33 cellular contexts compared by ENCODE assay signal in genomic region chr12:106034316-106034715, GRCh38.
"Had no signal": no experiment of that assay in that cellular context is flagged by ENCODE, and none has a peak within 500 bp of the region (broad histone marks: within the 10 kb centered on the region; RNA-seq: fewer than 3 reads in every experiment).

No MANE protein-coding gene starts in this region.

- H3K9me3 ChIP-seq: adrenal gland had no signal

- H3K36me3 ChIP-seq: adrenal gland, cardiac muscle cell had no signal

- DNase-seq: activated B cell treated with CpG ODN at 0.5 μM for 24 hours; activated CD4-positive, alpha-beta memory T cell treated with anti-CD3 and anti-CD28 coated beads for 36 hours; activated CD4-positive, alpha-beta T cell treated with anti-CD3 and anti-CD28 coated beads for 4 hours; activated CD4-positive, alpha-beta T cell treated with anti-CD3 and anti-CD28 coated beads, Interleukin-2, amount 10 ng/mL, durations not matched to agents 24 days and 14 days; activated CD4-positive, alpha-beta T cell treated with anti-CD3 and anti-CD28 coated beads, Interleukin-2, amount 50 U/mL, for 1 hour; activated CD4-positive, alpha-beta T cell treated with anti-CD3 and anti-CD28 coated beads, Interleukin-2, amount 50 U/mL, for 4 hours; activated CD4-positive, CD25-positive, alpha-beta regulatory T cell treated with anti-CD3 and anti-CD28 coated beads, Interleukin-2, amount 50 U/mL, for 72 hours; activated CD8-positive, alpha-beta memory T cell treated with anti-CD3 and anti-CD28 coated beads, Interleukin-2, amount 50 U/mL, for 4 hours; activated CD8-positive, alpha-beta T cell treated with anti-CD3 and anti-CD28 coated beads for 36 hours; activated effector memory CD4-positive, alpha-beta T cell treated with anti-CD3 and anti-CD28 coated beads, Interleukin-2, amount 50 U/mL, for 16 hours; activated gamma-delta T cell treated with Interleukin-2 at 50 U/mL for 16 hours; activated naive CD4-positive, alpha-beta T cell; activated naive CD4-positive, alpha-beta T cell treated with anti-CD3 and anti-CD28 coated beads for 36 hours; activated naive CD4-positive, alpha-beta T cell treated with anti-CD3 and anti-CD28 coated beads, Interleukin-2, amount 50 U/mL, for 16 hours; activated naive CD8-positive, alpha-beta T cell treated with anti-CD3 and anti-CD28 coated beads for 36 hours; activated T-cell treated with anti-CD3 and anti-CD28 coated beads for 4 hours; activated T-cell treated with anti-CD3 and anti-CD28 coated beads, Interleukin-2, amount 50 U/mL, for 1 hour; activated T-cell treated with anti-CD3 and anti-CD28 coated beads, Interleukin-2, amount 50 U/mL, for 4 hours; activated T-cell treated with anti-CD3 and anti-CD28 coated beads, Interleukin-2, amount 50 U/mL, for 72 hours; adrenal gland; amniotic stem cell; aorta; caudate nucleus; T-helper 1 cell; T-helper 2 cell; T-helper 9 cell had no signal

- H3K27ac ChIP-seq: adrenal gland, cardiac muscle cell, VCaP had no signal

- ATAC-seq: activated CD8-positive, alpha-beta T cell treated with anti-CD3 and anti-CD28 coated beads for 36 hours; activated naive CD4-positive, alpha-beta T cell treated with anti-CD3 and anti-CD28 coated beads, Interleukin-2, amount 50 U/mL, for 72 hours; activated T-cell treated with anti-CD3 and anti-CD28 coated beads, Interleukin-2, amount 50 U/mL, for 4 hours; activated T-cell treated with anti-CD3 and anti-CD28 coated beads, Interleukin-2, amount 50 U/mL, for 72 hours; activated T-helper 17 cell treated with anti-CD3 and anti-CD28 coated beads, Interleukin-2, amount 50 U/mL, for 72 hours had no signal

- H3K27me3 ChIP-seq: adrenal gland, cardiac muscle cell had no signal

- FAIRE-seq: astrocyte, bronchial epithelial cell, TTC549 had no signal

- H3K4me3 ChIP-seq: adrenal gland, cardiac muscle cell had no signal
